ENCODE assay signal across 8 cellular contexts in genomic region chr1:148522072-148522471, GRCh38. TPM values are rescaled to one million over a fixed set of nuclear protein-coding genes. Genes with fewer than 3 reads are reported as not detected.
A peak's percentile ranks its signal among the peaks of the same experiment; 100 is the strongest.
DNase-seq lines count a peak whose midpoint lies in the region; ATAC-seq and TF ChIP-seq lines count a peak whose summit lies in the region.
"Not testable (repeated sequence)": the region's sequence is repeated elsewhere in the genome, so short reads cannot be mapped to it uniquely, and the experiment has no call there.

No MANE protein-coding gene starts in this region.

- H3K27ac Mint-ChIP-seq in immature natural killer cell = peak overlapping the region; percentile 93 to 99 (median 98)

- not testable (repeated sequence) for H3K9ac ChIP-seq in mammary epithelial cell (ENCODE audit: insufficient read depth, low read length)

- H3K4me1 Mint-ChIP-seq in immature natural killer cell = peaks cover 9 to 12% of the 10 kb centered on the region in 2 donors

- WGBS in mammary epithelial cell (ENCODE audit: low coverage, missing lambda C conversion rate) = 4% methylated on average over 14 of the region's 23 CpGs
- WGBS in sigmoid colon, 2 donors = 1% methylated on average over 17 to 20 of the region's 23 CpGs
- WGBS in upper lobe of left lung, 2 donors = 4 to 5% methylated on average over 14 to 18 of the region's 23 CpGs

- H3K4me1 ChIP-seq in mammary epithelial cell (ENCODE audit: insufficient read depth, low read length); sigmoid colon; upper lobe of left lung: not testable (repeated sequence)

- H3K9me3 Mint-ChIP-seq in immature natural killer cell = not testable (repeated sequence)

- H3K27me3 Mint-ChIP-seq in immature natural killer cell (ENCODE audit: low read depth in 3 of 3) = peaks cover 9 to 12% (median 10%) of the 10 kb centered on the region in 3 donors

- TF ChIP-seq CTCF in mammary epithelial cell (conservative IDR thresholded peaks at IDR 0.05 in 1 of 2, IDR thresholded peaks at IDR 0.05 in 1 of 2; ENCODE audit: extremely low read depth in 1 of 2, insufficient read depth in 1 of 2, low read depth in 1 of 2, low read length in 2 of 2); sigmoid colon (IDR thresholded peaks at IDR 0.05); upper lobe of left lung (IDR thresholded peaks at IDR 0.05): not testable (repeated sequence)

- H3K27ac ChIP-seq in mammary epithelial cell (ENCODE audit: insufficient read depth, low read depth, low read length) = peak overlapping the region; percentile 60
- H3K27ac ChIP-seq in sigmoid colon = peak overlapping the region; percentile 79 to 82 (median 80)
- peak overlapping the region in 3 of 4 donors; percentile 53 to 81 (median 70) for H3K27ac ChIP-seq in upper lobe of left lung

- peak overlapping the region; percentile 88 to 98 (median 94) for H3K4me3 Mint-ChIP-seq in immature natural killer cell

- not testable (repeated sequence) for TF ChIP-seq EP300 in sigmoid colon (IDR thresholded peaks at IDR 0.05); upper lobe of left lung (IDR thresholded peaks at IDR 0.05)

- H4K20me1 ChIP-seq in mammary epithelial cell (ENCODE audit: insufficient read depth, low read length) = not testable (repeated sequence)

- H3K36me3 ChIP-seq in mammary epithelial cell (ENCODE audit: insufficient read depth, low read length); sigmoid colon; upper lobe of left lung: not testable (repeated sequence)

- H3K4me3 ChIP-seq in mammary epithelial cell (replicated peaks in 1 of 3; ENCODE audit: insufficient read depth in 1 of 3, low read depth in 2 of 3, low read length in 3 of 3) (peak overlapping the region in 1 of 3 experiments; percentile 32), sigmoid colon (peak overlapping the region in 3 of 4 donors; percentile 43 to 49 (median 47)), upper lobe of left lung (peak overlapping the region in 3 of 4 donors; percentile 33 to 48 (median 48))

- ATAC-seq in GM18861 (IDR thresholded peaks at IDR 0.05; ENCODE audit: unreplicated experiment) = peak; percentile 34
- ATAC-seq in HG03520 (IDR thresholded peaks at IDR 0.05; ENCODE audit: unreplicated experiment) = peak; percentile 36
- ATAC-seq in upper lobe of left lung (ENCODE audit: low FRiP score in 2 of 2) = peak; percentile 90 to 93

- TSS peak; percentile 99 for BruUV-seq in mammary epithelial cell (replicated peaks; lab: Mats Ljungman, UMichigan)

- intact Hi-C loops in mammary epithelial cell (cut with micrococcal nuclease) = loop anchor here (10.0 kb wide), 1 partner anchor 187 kb away; no protein-coding TSS in a partner anchor
- intact Hi-C loops in sigmoid colon (cut with DNase I) = not testable (repeated sequence)

- H3K4me2 ChIP-seq in mammary epithelial cell (ENCODE audit: insufficient read depth, low read depth, low read length) = peak overlapping the region; percentile 51

- not testable (repeated sequence) for H3K9me3 ChIP-seq in mammary epithelial cell (replicated peaks; ENCODE audit: insufficient read depth, low read length); sigmoid colon; upper lobe of left lung

- not testable (repeated sequence) for H3K79me2 ChIP-seq in mammary epithelial cell (ENCODE audit: insufficient read depth, low read length)

- H2AFZ ChIP-seq in mammary epithelial cell (ENCODE audit: low read depth, low read length) = peak overlapping the region; percentile 64

- peak; percentile 91 for DNase-seq in NCI-H82 (lab: John Stamatoyannopoulos, UW)
- DNase-seq in activated CD4-positive, alpha-beta T cell treated with anti-CD3 and anti-CD28 coated beads for 48 hours = peak; percentile 88
- peak; percentile 84 for DNase-seq in mammary epithelial cell
- peak; percentile 82 to 88 (median 86) for DNase-seq in immature natural killer cell
- DNase-seq in sigmoid colon = peak; percentile 94
- DNase-seq in upper lobe of left lung = peak; percentile 83 to 88

- in situ Hi-C loops in mammary epithelial cell (cut with MboI; ENCODE audit: low sequenced_read_pairs in 2 of 2) = not testable (repeated sequence)

- H3K27me3 ChIP-seq in mammary epithelial cell (ENCODE audit: insufficient read depth, low read length); sigmoid colon; upper lobe of left lung: not testable (repeated sequence)

- dilution Hi-C loops in mammary epithelial cell (cut with HindIII; ENCODE audit: low sequenced_read_pairs) = not testable (repeated sequence)

- CTCF ChIA-PET in mammary epithelial cell (lab: Charles Lee; ENCODE audit: low non-redundant PET) = not testable (repeated sequence)

- not testable (repeated sequence) for TF ChIP-seq POLR2A in sigmoid colon (IDR thresholded peaks at IDR 0.05); upper lobe of left lung (IDR thresholded peaks at IDR 0.05)

- not testable (repeated sequence) for H3K36me3 Mint-ChIP-seq in immature natural killer cell

RNA-seq across cellular contexts. Expression of gene PPIAL4G, which starts 39.0 kb away (rescaled TPM):
- total RNA-seq in mammary epithelial cell (not detected), sigmoid colon (under 1 TPM in 2 of 4 donors, not detected in 2; 0.14 to 0.28 TPM), upper lobe of left lung (under 1 TPM in 1 of 6 donors, not detected in 5; 0.10 TPM)
- polyA plus RNA-seq in mammary epithelial cell (not detected), immature natural killer cell (under 1 TPM in 2 of 3 donors, not detected in 1; 0.12 to 0.24 TPM), sigmoid colon (under 1 TPM in 1 of 3 donors, not detected in 2; 0.09 TPM)
- not detected for polyA minus RNA-seq in mammary epithelial cell

Comparison
In these comparisons a context has a peak if more than half of its experiments do, and no peak if none do; other contexts are left out.
1. ATAC-seq: peak in every context shown above with its lines; median percentile 92 in upper lobe of left lung; 36 in HG03520; 34 in GM18861.